Comparison of ENCODE assay signal across 9 cellular contexts in genomic region chr12:122867701-122868461, GRCh38. TPM values are rescaled to one million over a fixed set of nuclear protein-coding genes. Genes with fewer than 3 reads are reported as not detected.
A peak's percentile ranks its signal among the peaks of the same experiment; 100 is the strongest.
DNase-seq lines count a peak whose midpoint lies in the region; ATAC-seq and TF ChIP-seq lines count a peak whose summit lies in the region.
"Had no signal": no experiment of that assay in that cellular context is flagged by ENCODE, and none has a peak within 500 bp of the region (broad histone marks: within the 10 kb centered on the region; RNA-seq: fewer than 3 reads in every experiment).

No MANE protein-coding gene starts in this region.

- peak; percentile 72 for ATAC-seq in Right ventricle myocardium inferior
- ATAC-seq in HG03457 (IDR thresholded peaks at IDR 0.05; ENCODE audit: unreplicated experiment) = no peak
- no peak for ATAC-seq in GM19023 (IDR thresholded peaks at IDR 0.05; ENCODE audit: unreplicated experiment)

- intact Hi-C loops in Right ventricle myocardium inferior (cut with DNase I) = loop anchor here (10.0 kb wide), 1 partner anchor 367 kb away; the partner anchor contains the start of genes MPHOSPH9 and MTRFR

- 0 out of 2 replicates have a peak, but pooled peaks have one; percentile 22 for TF ChIP-seq CTCF in GM12874 (IDR thresholded peaks at IDR 0.05; ENCODE audit: insufficient read depth, low read depth, low read length)

- peak; percentile 37 for DNase-seq in RKO (ENCODE audit: low spot score)
- peak; percentile 74 for DNase-seq in Right ventricle myocardium inferior (ENCODE audit: missing footprints)
- peak; percentile 39 for DNase-seq in renal cortical epithelial cell (ENCODE audit: low read depth)
- no peak for DNase-seq in SKM-1 (lab: John Stamatoyannopoulos, UW; ENCODE audit: unreplicated experiment)
- DNase-seq in DMS153 treated with DMSO at 0.1 percent for 48 hours (lab: John Stamatoyannopoulos, UW; ENCODE audit: unreplicated experiment) = no peak
- DNase-seq: activated CD4-positive, alpha-beta T cell treated with anti-CD3 and anti-CD28 coated beads for 4 hours had no signal

RNA-seq across cellular contexts. Expression of gene VPS37B, which starts 28.0 kb away (rescaled TPM):
- 25.4 TPM for total RNA-seq in Right ventricle myocardium inferior
- total RNA-seq in renal cortical epithelial cell = 14.1 and 25.8 TPM in 2 replicates

RNA-seq across cellular contexts. Expression of gene HIP1R, which starts 32.6 kb away (rescaled TPM):
- total RNA-seq in Right ventricle myocardium inferior = 17.6 TPM
- 90.6 and 93.9 TPM in 2 replicates for total RNA-seq in renal cortical epithelial cell

Comparison
In these comparisons a context has a peak if more than half of its experiments do, and no peak if none do; other contexts are left out.
1. DNase-seq: peak in RKO (single experiment), Right ventricle myocardium inferior (single experiment) and renal cortical epithelial cell (single experiment); none in SKM-1 (single experiment) and DMS153 treated with DMSO at 0.1 percent for 48 hours (single experiment).